10 cellular contexts compared by ENCODE assay signal in the genomic region with DNA sequence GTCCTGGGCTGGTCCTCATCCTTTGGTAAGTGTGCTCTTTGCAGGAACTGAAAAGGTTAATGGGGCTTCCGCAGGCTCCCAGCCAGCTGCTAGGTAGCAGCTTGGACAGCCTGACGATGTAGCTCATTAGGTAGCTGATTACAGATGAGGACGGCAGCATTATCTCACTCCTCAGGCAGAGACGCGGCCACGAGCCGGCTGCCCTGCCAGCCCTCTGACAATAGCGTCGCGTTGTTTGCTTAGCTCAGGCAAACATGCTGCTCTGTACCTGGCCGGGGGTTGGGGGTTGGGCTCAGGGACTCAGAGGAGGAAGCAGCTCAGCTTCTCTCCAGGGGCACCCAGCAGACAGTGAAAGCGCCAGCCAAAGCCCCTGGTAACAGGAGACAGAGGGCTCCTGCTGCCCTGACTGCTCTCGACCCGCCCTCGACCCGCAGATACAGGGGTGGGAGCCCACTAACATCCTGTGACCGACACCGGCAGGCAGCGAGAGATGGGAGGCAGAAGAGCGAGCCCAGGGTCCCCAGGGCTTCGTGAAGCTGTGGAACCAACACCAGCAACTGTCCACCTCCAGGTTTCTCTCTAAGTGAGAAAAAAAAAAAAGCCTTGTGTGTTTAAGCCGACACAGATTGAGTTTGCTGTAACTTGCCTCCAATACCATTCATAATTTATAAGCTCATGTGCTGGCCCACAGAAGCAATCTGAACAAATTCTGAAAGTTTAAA. TPM values are rescaled to one million over a fixed set of nuclear protein-coding genes. Genes with fewer than 3 reads are reported as not detected.
DNase-seq lines count a peak whose midpoint lies in the region; ATAC-seq lines count a peak whose summit lies in the region.
"Had no signal": no experiment of that assay in that cellular context is flagged by ENCODE, and none has a peak within 500 bp of the region (broad histone marks: within the 10 kb centered on the region; RNA-seq: fewer than 3 reads in every experiment).

No MANE protein-coding gene starts in this region.

- no peak overlapping the region for H3K4ac ChIP-seq in mesenchymal stem cell (ENCODE audit: low read depth in 1 of 2, low read length in 2 of 2)

- no peak overlapping the region for H2AFZ ChIP-seq in mesenchymal stem cell (ENCODE audit: low read depth, low read length)

- no peak overlapping the region for H2AK5ac ChIP-seq in mesenchymal stem cell (ENCODE audit: low read length, severe bottlenecking)

- H3K9ac ChIP-seq in mesenchymal stem cell (ENCODE audit: low read length), result no peak overlapping the region

- no peaks in the 10 kb centered on the region for H3K79me1 ChIP-seq in mesenchymal stem cell (replicated peaks; ENCODE audit: low read length, poor library complexity, severe bottlenecking)

- peaks cover 49% of the 10 kb centered on the region for H3K4me1 ChIP-seq in mesenchymal stem cell (ENCODE audit: control insufficient read depth, insufficient read depth, low read depth, low read length)

- H3K27me3 ChIP-seq in mesenchymal stem cell (ENCODE audit: control insufficient read depth in 1 of 2, insufficient read depth in 1 of 2, low read length in 2 of 2), result peaks cover 13 to 64% of the 10 kb centered on the region in 2 experiments
- H3K27me3 ChIP-seq: vagina had no signal

- H3K14ac ChIP-seq in mesenchymal stem cell (ENCODE audit: low read length in 2 of 2), result no peak overlapping the region

- no peak overlapping the region for H2BK12ac ChIP-seq in mesenchymal stem cell (ENCODE audit: low read length in 2 of 2)

- peak; percentile 87 for DNase-seq in DMS79 (lab: John Stamatoyannopoulos, UW)
- DNase-seq in NCI-H1694 treated with DMSO at 0.1 percent for 48 hours (lab: John Stamatoyannopoulos, UW), result peak; percentile 97
- DNase-seq in SHP77 (lab: John Stamatoyannopoulos, UW), result peak; percentile 95 to 96
- no peak for DNase-seq in mesenchymal stem cell
- no peak for DNase-seq in effector CD8-positive, alpha-beta T cell (lab: John Stamatoyannopoulos, UW)
- no peak for DNase-seq in hypothalamus (lab: John Stamatoyannopoulos, UW)
- DNase-seq: CD8-positive, alpha-beta T cell had no signal

- H2BK120ac ChIP-seq in mesenchymal stem cell (ENCODE audit: low read depth, low read length), result no peak overlapping the region

- H4K91ac ChIP-seq in mesenchymal stem cell (ENCODE audit: low read length), result peak overlapping the region; percentile 54

- no peak overlapping the region for H4K8ac ChIP-seq in mesenchymal stem cell (ENCODE audit: low read length)

- no peak for ATAC-seq in GM21529 (IDR thresholded peaks at IDR 0.05; ENCODE audit: unreplicated experiment)
- ATAC-seq in GM21423 (IDR thresholded peaks at IDR 0.05; ENCODE audit: unreplicated experiment), result no peak
- ATAC-seq: CD8-positive, alpha-beta T cell had no signal

- H3K27ac ChIP-seq in mesenchymal stem cell (ENCODE audit: low read length, poor library complexity, severe bottlenecking), result no peak overlapping the region
- H3K27ac ChIP-seq: vagina had no signal

- H3K18ac ChIP-seq in mesenchymal stem cell (ENCODE audit: low read depth in 1 of 2, low read length in 2 of 2), result peak overlapping the region in 1 of 2 experiments; percentile 61

- no peaks in the 10 kb centered on the region for H3K36me3 ChIP-seq in mesenchymal stem cell (ENCODE audit: control insufficient read depth in 1 of 2, insufficient read depth in 2 of 2, low read depth in 1 of 2, low read length in 2 of 2)
- H3K36me3 ChIP-seq: vagina had no signal

- H3K4me2 ChIP-seq in mesenchymal stem cell (ENCODE audit: low read length, poor library complexity, severe bottlenecking), result no peak overlapping the region

- H3K4me3 ChIP-seq in mesenchymal stem cell (ENCODE audit: insufficient read depth in 1 of 2, low read depth in 1 of 2, low read length in 2 of 2), result no peak overlapping the region
- H3K4me3 ChIP-seq: vagina had no signal

- H2BK5ac ChIP-seq in mesenchymal stem cell (ENCODE audit: low read depth, low read length, poor library complexity, severe bottlenecking), result no peak overlapping the region

- H3K9me3 ChIP-seq in mesenchymal stem cell (ENCODE audit: control insufficient read depth, low read length), result no peaks in the 10 kb centered on the region
- H3K9me3 ChIP-seq: vagina had no signal

- WGBS in mesenchymal stem cell, result 34% methylated on average over 22 of the region's 22 CpGs

- H3K23ac ChIP-seq in mesenchymal stem cell (ENCODE audit: low read length in 2 of 2), result no peak overlapping the region

- peak overlapping the region; percentile 39 for H2BK15ac ChIP-seq in mesenchymal stem cell (ENCODE audit: low read depth, poor library complexity, severe bottlenecking)

RNA-seq across cellular contexts. Expression of a gene that starts 53.4 kb away (rescaled TPM):
- 80.9 TPM for polyA plus RNA-seq in mesenchymal stem cell (2013, experiment 1 of 2)
- 81.8 TPM for polyA plus RNA-seq in mesenchymal stem cell (2013, experiment 2 of 2)

Comparison
In these comparisons a context has a peak if more than half of its experiments do, and no peak if none do; other contexts are left out.
1. DNase-seq: peak in DMS79 (single experiment), NCI-H1694 treated with DMSO at 0.1 percent for 48 hours (single experiment) and SHP77 (2 of 2); none in mesenchymal stem cell (single experiment), effector CD8-positive, alpha-beta T cell (single experiment) and hypothalamus (0 of 51).